ENCODE assay signal across 16 cellular contexts in the genomic region with DNA sequence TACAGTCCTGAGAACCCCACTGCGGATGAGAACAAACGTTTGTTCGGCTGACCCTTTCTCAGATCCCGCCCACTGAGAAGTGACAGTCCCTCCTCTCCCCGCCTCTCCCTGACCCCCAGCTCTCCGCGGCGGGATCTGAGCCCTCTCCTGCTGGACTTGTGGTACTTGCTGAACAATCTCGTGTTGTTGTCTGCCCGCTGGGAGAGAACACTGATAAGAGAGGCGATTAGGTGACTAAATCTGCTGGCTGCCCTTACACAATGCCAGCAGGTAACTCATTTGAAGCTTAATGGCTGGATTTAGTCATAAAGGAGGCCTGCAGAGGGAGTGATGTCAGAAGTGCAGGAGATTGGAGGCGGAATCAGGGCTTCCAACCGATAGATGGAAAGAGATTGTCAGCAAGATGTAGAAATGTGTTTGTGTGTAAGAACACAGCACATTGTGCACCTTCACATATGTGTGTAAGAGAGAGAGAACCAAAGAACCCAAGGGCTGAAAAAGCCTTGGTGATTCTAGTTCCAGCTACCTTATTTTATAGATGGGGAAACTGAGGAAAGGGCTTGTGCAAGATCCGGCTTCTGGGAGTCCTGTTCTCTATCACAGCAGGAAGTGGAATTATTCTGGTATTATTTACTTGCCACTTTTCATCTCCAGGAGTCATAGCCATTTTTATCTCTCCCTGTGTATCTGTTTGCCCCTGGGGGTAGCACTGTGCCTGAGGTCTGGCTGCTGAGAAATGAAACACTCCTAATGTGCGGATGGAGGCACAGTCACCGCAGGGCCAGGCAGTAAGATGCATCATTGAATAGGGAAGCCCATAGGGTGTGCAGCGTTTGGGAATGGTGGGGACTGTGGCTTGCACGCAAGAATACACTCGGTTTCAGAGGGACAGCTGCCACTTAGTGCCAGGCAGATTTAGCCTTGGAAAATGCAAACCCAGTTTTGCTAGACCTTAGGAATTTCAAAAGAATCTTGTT.
DNase-seq lines count a peak whose midpoint lies in the region; ATAC-seq, FAIRE-seq and TF ChIP-seq lines count a peak whose summit lies in the region.
"Had no signal": no experiment of that assay in that cellular context is flagged by ENCODE, and none has a peak within 500 bp of the region (broad histone marks: within the 10 kb centered on the region; RNA-seq: fewer than 3 reads in every experiment).

No MANE protein-coding gene starts in this region.

- H3K4me3 ChIP-seq in right atrium auricular region: no peak overlapping the region
- no peak overlapping the region for H3K4me3 ChIP-seq in bronchial epithelial cell (ENCODE audit: low read depth, low read length)
- H3K4me3 ChIP-seq: GM12878 had no signal

- ATAC-seq in Right ventricle myocardium superior (ENCODE audit: poor library complexity) (no peak), HG03196 (IDR thresholded peaks at IDR 0.05; ENCODE audit: unreplicated experiment) (no peak)
- ATAC-seq: esophagus mucosa, GM12878 had no signal

- peaks cover 6% of the 10 kb centered on the region for H3K9me3 Mint-ChIP-seq in mesothelial cell of epicardium
- H3K9me3 Mint-ChIP-seq in chondrocyte (ENCODE audit: low read depth): peaks cover 5% of the 10 kb centered on the region
- H3K9me3 Mint-ChIP-seq in activated T-helper 2 cell treated with anti-CD3 and anti-CD28 coated beads, Interferon-gamma antibody, Interleukin-2, Interleukin-4, amounts not matched to agents 10 μg/mL and 5 μg/mL and 100 μg/mL, durations not matched to agents 14 hours and 24 hours and 36 hours: no peaks in the 10 kb centered on the region
- H3K9me3 Mint-ChIP-seq: T-helper 1 cell treated with Interleukin-12 subunit alpha and Interleukin-12 subunit beta and Interleukin-4 antibody, amounts not matched to agents 30 μg/mL and 1 μg/mL, for 36 hours had no signal

- H3K27ac ChIP-seq in right atrium auricular region: no peak overlapping the region

- peak overlapping the region; percentile 58 for H3K27ac Mint-ChIP-seq in mesothelial cell of epicardium
- H3K27ac Mint-ChIP-seq in chondrocyte (ENCODE audit: unreplicated experiment): no peak overlapping the region
- H3K27ac Mint-ChIP-seq in activated T-helper 2 cell treated with anti-CD3 and anti-CD28 coated beads, Interferon-gamma antibody, Interleukin-2, Interleukin-4, amounts not matched to agents 10 μg/mL and 5 μg/mL and 100 μg/mL, durations not matched to agents 14 hours and 24 hours and 36 hours: no peak overlapping the region
- H3K27ac Mint-ChIP-seq: T-helper 1 cell treated with Interleukin-12 subunit alpha and Interleukin-12 subunit beta and Interleukin-4 antibody, amounts not matched to agents 30 μg/mL and 1 μg/mL, for 36 hours had no signal

- H3K4me1 ChIP-seq in right atrium auricular region: no peaks in the 10 kb centered on the region

- no peaks in the 10 kb centered on the region for H3K9me3 ChIP-seq in right atrium auricular region

- H3K27me3 Mint-ChIP-seq in mesothelial cell of epicardium (ENCODE audit: low read depth): no peaks in the 10 kb centered on the region
- peaks cover 14% of the 10 kb centered on the region for H3K27me3 Mint-ChIP-seq in chondrocyte (ENCODE audit: low read depth)
- no peaks in the 10 kb centered on the region for H3K27me3 Mint-ChIP-seq in activated T-helper 2 cell treated with anti-CD3 and anti-CD28 coated beads, Interferon-gamma antibody, Interleukin-2, Interleukin-4, amounts not matched to agents 10 μg/mL and 5 μg/mL and 100 μg/mL, durations not matched to agents 14 hours and 24 hours and 36 hours (ENCODE audit: low read depth)
- H3K27me3 Mint-ChIP-seq: central memory CD8-positive, alpha-beta T cell had no signal

- DNase-seq in right atrium auricular region (ENCODE audit: low spot score) (peak; percentile 47), Right ventricle myocardium superior (no peak), bronchial epithelial cell (ENCODE audit: low read depth) (peak; percentile 77), mesothelial cell of epicardium (ENCODE audit: low spot score in 2 of 2, unreplicated experiment in 2 of 2) (no peak), chondrocyte (ENCODE audit: low spot score) (no peak), 8988T (no peak)
- no peak for DNase-seq in activated T-helper 2 cell treated with anti-CD3 and anti-CD28 coated beads, Interferon-gamma antibody, Interleukin-2, Interleukin-4, amounts not matched to agents 10 μg/mL and 5 μg/mL and 100 μg/mL, durations not matched to agents 14 hours and 24 hours and 36 hours (ENCODE audit: low spot score)
- DNase-seq: activated CD4-positive, alpha-beta T cell treated with anti-CD3 and anti-CD28 coated beads, Interleukin-2, amount 50 U/mL, for 4 hours; DMS53; NCI-H1694 treated with DMSO at 0.1 percent for 48 hours had no signal

- no peak for TF ChIP-seq CTCF in right atrium auricular region (IDR thresholded peaks at IDR 0.05)
- TF ChIP-seq CTCF in bronchial epithelial cell (IDR thresholded peaks at IDR 0.05; ENCODE audit: insufficient read depth, low read length, severe bottlenecking): peak; percentile 2
- TF ChIP-seq CTCF in mesothelial cell of epicardium (IDR thresholded peaks at IDR 0.05; ENCODE audit: unreplicated experiment): no peak
- TF ChIP-seq CTCF in chondrocyte (IDR thresholded peaks at IDR 0.05): no peak

- H3K4me3 Mint-ChIP-seq in mesothelial cell of epicardium (peak overlapping the region; percentile 33), chondrocyte (ENCODE audit: unreplicated experiment) (no peak overlapping the region)
- no peak overlapping the region for H3K4me3 Mint-ChIP-seq in activated T-helper 2 cell treated with anti-CD3 and anti-CD28 coated beads, Interferon-gamma antibody, Interleukin-2, Interleukin-4, amounts not matched to agents 10 μg/mL and 5 μg/mL and 100 μg/mL, durations not matched to agents 14 hours and 24 hours and 36 hours (ENCODE audit: low read depth)
- H3K4me3 Mint-ChIP-seq: central memory CD8-positive, alpha-beta T cell; T-helper 1 cell treated with Interleukin-12 subunit alpha and Interleukin-12 subunit beta and Interleukin-4 antibody, amounts not matched to agents 30 μg/mL and 1 μg/mL, for 36 hours had no signal

- no peaks in the 10 kb centered on the region for H3K36me3 ChIP-seq in right atrium auricular region
- no peaks in the 10 kb centered on the region for H3K36me3 ChIP-seq in bronchial epithelial cell (ENCODE audit: control insufficient read depth, insufficient read depth, low read length)

- H3K4me1 Mint-ChIP-seq in mesothelial cell of epicardium: peaks cover 37% of the 10 kb centered on the region
- H3K4me1 Mint-ChIP-seq in chondrocyte (ENCODE audit: low read depth): no peaks in the 10 kb centered on the region
- H3K4me1 Mint-ChIP-seq in activated T-helper 2 cell treated with anti-CD3 and anti-CD28 coated beads, Interferon-gamma antibody, Interleukin-2, Interleukin-4, amounts not matched to agents 10 μg/mL and 5 μg/mL and 100 μg/mL, durations not matched to agents 14 hours and 24 hours and 36 hours (ENCODE audit: low read depth): no peaks in the 10 kb centered on the region
- H3K4me1 Mint-ChIP-seq: central memory CD8-positive, alpha-beta T cell had no signal

- no peaks in the 10 kb centered on the region for H3K36me3 Mint-ChIP-seq in mesothelial cell of epicardium
- H3K36me3 Mint-ChIP-seq in chondrocyte (ENCODE audit: low read depth): peaks cover 2% of the 10 kb centered on the region
- no peaks in the 10 kb centered on the region for H3K36me3 Mint-ChIP-seq in activated T-helper 2 cell treated with anti-CD3 and anti-CD28 coated beads, Interferon-gamma antibody, Interleukin-2, Interleukin-4, amounts not matched to agents 10 μg/mL and 5 μg/mL and 100 μg/mL, durations not matched to agents 14 hours and 24 hours and 36 hours (ENCODE audit: low read depth)

- no peaks in the 10 kb centered on the region for H3K27me3 ChIP-seq in right atrium auricular region
- no peaks in the 10 kb centered on the region for H3K27me3 ChIP-seq in bronchial epithelial cell (ENCODE audit: control insufficient read depth, insufficient read depth, low read length)

- intact Hi-C loops in Right ventricle myocardium superior (cut with DNase I): no loop called here
- intact Hi-C loops in activated T-helper 2 cell treated with anti-CD3 and anti-CD28 coated beads, Interferon-gamma antibody, Interleukin-2, Interleukin-4, amounts not matched to agents 10 μg/mL and 5 μg/mL and 100 μg/mL, durations not matched to agents 14 hours and 24 hours and 36 hours (cut with micrococcal nuclease): no loop called here

- FAIRE-seq in bronchial epithelial cell (lab: Jason Lieb, UNC): no peak
- FAIRE-seq: GM12878, H54 had no signal

Comparison
In these comparisons a context has a peak if more than half of its experiments do, and no peak if none do; other contexts are left out.
1. DNase-seq: peak in right atrium auricular region (single experiment) and bronchial epithelial cell (single experiment); none in Right ventricle myocardium superior (single experiment), mesothelial cell of epicardium (0 of 2), chondrocyte (single experiment), activated T-helper 2 cell treated with anti-CD3 and anti-CD28 coated beads, Interferon-gamma antibody, Interleukin-2, Interleukin-4, amounts not matched to agents 10 μg/mL and 5 μg/mL and 100 μg/mL, durations not matched to agents 14 hours and 24 hours and 36 hours (single experiment) and 8988T (single experiment).